Comparison of ENCODE assay signal across 1 cellular context in genomic region chr5:93532370-93532769, GRCh38.
TF ChIP-seq lines count a peak whose summit lies in the region.

No MANE protein-coding gene starts in this region.

TF ChIP-seq in IMR-90, 13 proteins besides CTCF, POLR2A, EP300 and RAD21 (continued from another document):
- TF ChIP-seq CEBPB (IDR thresholded peaks at IDR 0.05; ENCODE audit: low read depth, low read length) (peak; percentile 99), MAZ (IDR thresholded peaks at IDR 0.05; ENCODE audit: borderline replicate concordance, low read depth, low read length) (no peak), BHLHE40 (IDR thresholded peaks at IDR 0.05; ENCODE audit: low read depth, low read length) (peak; percentile 42; the same call in 1 of the 2 replicates), RCOR1 (IDR thresholded peaks at IDR 0.05; ENCODE audit: insufficient replicate concordance, low read length) (no peak), CHD1 (IDR thresholded peaks at IDR 0.05; ENCODE audit: low read depth, low read length) (no peak)
- TF ChIP-seq, protein P1, sequence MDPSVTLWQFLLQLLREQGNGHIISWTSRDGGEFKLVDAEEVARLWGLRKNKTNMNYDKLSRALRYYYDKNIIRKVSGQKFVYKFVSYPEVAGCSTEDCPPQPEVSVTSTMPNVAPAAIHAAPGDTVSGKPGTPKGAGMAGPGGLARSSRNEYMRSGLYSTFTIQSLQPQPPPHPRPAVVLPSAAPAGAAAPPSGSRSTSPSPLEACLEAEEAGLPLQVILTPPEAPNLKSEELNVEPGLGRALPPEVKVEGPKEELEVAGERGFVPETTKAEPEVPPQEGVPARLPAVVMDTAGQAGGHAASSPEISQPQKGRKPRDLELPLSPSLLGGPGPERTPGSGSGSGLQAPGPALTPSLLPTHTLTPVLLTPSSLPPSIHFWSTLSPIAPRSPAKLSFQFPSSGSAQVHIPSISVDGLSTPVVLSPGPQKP (IDR thresholded peaks at IDR 0.05; ENCODE audit: borderline replicate concordance, low read depth, low read length), result no peak
